14 cellular contexts compared by ENCODE assay signal in the genomic region with DNA sequence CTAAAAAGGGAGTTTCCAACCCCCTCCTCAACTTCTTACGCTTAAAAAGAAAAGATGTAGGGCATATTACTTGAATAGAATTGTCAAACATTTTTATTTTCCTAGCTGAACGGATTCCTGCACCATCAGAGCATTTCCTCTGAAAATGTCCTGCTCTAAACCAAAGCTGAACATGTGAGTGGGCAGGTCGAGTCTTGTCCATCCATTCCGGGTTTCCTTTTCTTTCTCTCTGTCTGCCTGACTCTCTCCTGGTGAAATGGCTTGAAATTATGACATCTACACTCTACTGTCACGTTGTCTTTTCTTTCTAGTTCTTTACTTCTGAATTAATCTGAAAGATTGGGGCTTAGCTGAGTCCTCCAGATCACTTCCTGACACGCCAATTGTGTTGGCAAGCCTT.
"Had no signal": no experiment of that assay in that cellular context is flagged by ENCODE, and none has a peak within 500 bp of the region (broad histone marks: within the 10 kb centered on the region; RNA-seq: fewer than 3 reads in every experiment).

No MANE protein-coding gene starts in this region.

- H3K27ac ChIP-seq: ovary, stomach, thyroid gland, uterus had no signal

- H3K9me3 ChIP-seq: ovary, stomach, thyroid gland, uterus had no signal

- H3K27ac Mint-ChIP-seq: activated naive CD8-positive, alpha-beta T cell treated with anti-CD3 and anti-CD28 coated beads for 36 hours; T-helper 2 cell treated with Interferon-gamma antibody and Interleukin-4, amounts not matched to agents 5 μg/mL and 100 μg/mL, for 36 hours had no signal

- H3K27me3 ChIP-seq: ovary, thyroid gland, uterus had no signal

- H3K36me3 ChIP-seq: ovary, stomach, thyroid gland, uterus had no signal

- DNase-seq: activated CD4-positive, alpha-beta T cell treated with anti-CD3 and anti-CD28 coated beads, Interleukin-2, amount 50 U/mL, for 48 hours; activated CD4-positive, CD25-positive, alpha-beta regulatory T cell treated with anti-CD3 and anti-CD28 coated beads, Interleukin-2, amount 50 U/mL, for 72 hours; activated gamma-delta T cell treated with Interleukin-2 at 50 U/mL for 16 hours; activated naive CD8-positive, alpha-beta T cell treated with anti-CD3 and anti-CD28 coated beads for 36 hours; activated T-cell treated with anti-CD3 and anti-CD28 coated beads, Interleukin-2, amount 50 U/mL, for 4 hours; anterior cingulate cortex; hippocampal formation; kidney glomerular epithelial cell; ovary; stomach; thyroid gland; uterus had no signal

- H3K4me3 Mint-ChIP-seq: activated naive CD8-positive, alpha-beta T cell treated with anti-CD3 and anti-CD28 coated beads for 36 hours; activated T-cell treated with anti-CD3 and anti-CD28 coated beads, Interleukin-2, amount 50 U/mL, for 4 hours; neural crest cell; T-helper 2 cell treated with Interferon-gamma antibody and Interleukin-4, amounts not matched to agents 5 μg/mL and 100 μg/mL, for 36 hours had no signal

- H3K4me1 ChIP-seq: stomach, thyroid gland, uterus had no signal

- H3K4me1 Mint-ChIP-seq: activated naive CD8-positive, alpha-beta T cell treated with anti-CD3 and anti-CD28 coated beads for 36 hours; neural crest cell had no signal

- H3K36me3 Mint-ChIP-seq: activated naive CD8-positive, alpha-beta T cell treated with anti-CD3 and anti-CD28 coated beads for 36 hours had no signal

- H3K9me3 Mint-ChIP-seq: activated naive CD8-positive, alpha-beta T cell treated with anti-CD3 and anti-CD28 coated beads for 36 hours; activated T-cell treated with anti-CD3 and anti-CD28 coated beads, Interleukin-2, amount 50 U/mL, for 4 hours; T-helper 2 cell treated with Interferon-gamma antibody and Interleukin-4, amounts not matched to agents 5 μg/mL and 100 μg/mL, for 36 hours had no signal

- H3K4me3 ChIP-seq: ovary, stomach, thyroid gland, uterus had no signal
